Comparison of ENCODE assay signal across 24 cellular contexts in the genomic region with DNA sequence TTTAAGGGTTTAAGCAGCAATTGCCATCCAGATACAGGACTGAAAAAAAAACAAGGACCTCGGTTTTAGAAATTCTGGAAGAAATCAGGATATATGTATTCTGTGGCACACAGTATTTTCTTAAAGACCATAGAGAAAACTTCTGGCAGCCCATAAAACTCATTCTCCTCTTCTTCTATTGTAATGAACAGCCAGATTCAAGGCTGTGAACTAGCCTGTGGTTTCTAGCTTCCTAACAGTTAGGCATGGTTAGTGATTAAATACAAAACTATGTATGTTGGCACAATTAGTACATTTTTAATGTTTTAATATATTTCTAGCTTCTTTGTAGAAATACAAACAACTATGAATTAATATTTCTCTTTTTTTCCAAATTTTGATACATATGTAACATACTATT.
DNase-seq lines count a peak whose midpoint lies in the region; ATAC-seq and TF ChIP-seq lines count a peak whose summit lies in the region.
"Had no signal": no experiment of that assay in that cellular context is flagged by ENCODE, and none has a peak within 500 bp of the region (broad histone marks: within the 10 kb centered on the region; RNA-seq: fewer than 3 reads in every experiment).

No MANE protein-coding gene starts in this region.

- no peak for TF ChIP-seq CTCF in astrocyte of the cerebellum (IDR thresholded peaks at IDR 0.05; ENCODE audit: low read depth, low read length, missing control alignments)

- in situ Hi-C loops in astrocyte of the cerebellum (cut with HindIII; ENCODE audit: low sequenced_read_pairs) = no loop called here

- ATAC-seq in HG02623 (IDR thresholded peaks at IDR 0.05; ENCODE audit: unreplicated experiment) = no peak
- ATAC-seq: heart left ventricle, HepG2, left lobe of liver had no signal

- no peak overlapping the region for H3K4me3 ChIP-seq in astrocyte of the cerebellum (ENCODE audit: low read depth, low read length)
- H3K4me3 ChIP-seq: heart left ventricle, sigmoid colon, suprapubic skin, uterus had no signal

- DNase-seq in HCEC 1CT (peak; percentile 9), astrocyte of the cerebellum (ENCODE audit: low read depth) (peak; percentile 89), glomerular visceral epithelial cell (ENCODE audit: extremely low spot score) (peak; percentile 41), stromal cell of bone marrow (ENCODE audit: low read depth) (peak; percentile 26), CD1c-positive myeloid dendritic cell (ENCODE audit: extremely low spot score) (no peak), NCI-H1048 (lab: John Stamatoyannopoulos, UW) (no peak)
- DNase-seq: activated CD4-positive, alpha-beta T cell treated with anti-CD3 and anti-CD28 coated beads for 4 hours; activated naive CD4-positive, alpha-beta T cell treated with Interleukin-2 at 50 U/mL for 16 hours; activated T-cell treated with anti-CD3 and anti-CD28 coated beads, Interleukin-2, amount 50 U/mL, for 48 hours; AML-193; anterior cingulate cortex; GOT3; heart left ventricle; midbrain; NCI-H1105; NCI-H2081; NCI-H510A; nephron progenitor cell; sigmoid colon; uterus had no signal

Comparison
In these comparisons a context has a peak if more than half of its experiments do, and no peak if none do; other contexts are left out.
1. DNase-seq: peak in HCEC 1CT (single experiment), astrocyte of the cerebellum (single experiment), glomerular visceral epithelial cell (single experiment) and stromal cell of bone marrow (single experiment); none in CD1c-positive myeloid dendritic cell (single experiment) and NCI-H1048 (single experiment).